In genomic region chr16:88687676-88688012, GRCh38 we compare ENCODE assay signal across 13 cellular contexts. TPM values are rescaled to one million over a fixed set of nuclear protein-coding genes. Genes with fewer than 3 reads are reported as not detected.
DNase-seq lines count a peak whose midpoint lies in the region; ATAC-seq and TF ChIP-seq lines count a peak whose summit lies in the region.
"Had no signal": no experiment of that assay in that cellular context is flagged by ENCODE, and none has a peak within 500 bp of the region (broad histone marks: within the 10 kb centered on the region; RNA-seq: fewer than 3 reads in every experiment).

No MANE protein-coding gene starts in this region.

- POLR2A ChIA-PET in CD4-positive, alpha-beta T cell (lab: Charles Lee): interaction anchor here (0.8 to 4.7 kb wide), 4 partner anchors 10 to 117 kb away, joined by 4 to 71 read pairs (median 4); partner anchors contain the start of genes CTU2, RNF166 and ZC3H18
- POLR2A ChIA-PET in HEK293 (lab: Yijun Ruan, JAX): interaction anchor here (0.6 to 1.4 kb wide), 4 partner anchors 25 to 270 kb away, joined by 3 to 7 read pairs (median 4); partner anchors contain the start of gene MVD
- POLR2A ChIA-PET in CD8-positive, alpha-beta T cell (lab: Charles Lee): interaction anchor here (1.0 to 2.4 kb wide), 6 partner anchors 8 to 117 kb away, joined by 3 to 15 read pairs (median 9); partner anchors contain the start of gene ZC3H18

- ATAC-seq in CD4-positive, alpha-beta T cell (ENCODE audit: poor library complexity): no peak
- ATAC-seq in psoas muscle (no peak), GM21526 (IDR thresholded peaks at IDR 0.05; ENCODE audit: low FRiP score, unreplicated experiment) (no peak), HG02870 (IDR thresholded peaks at IDR 0.05; ENCODE audit: unreplicated experiment) (no peak)
- no peak for ATAC-seq in CD8-positive, alpha-beta T cell
- ATAC-seq: Panc1 had no signal

- peaks cover 58% of the 10 kb centered on the region for H3K4me1 Mint-ChIP-seq in CD4-positive, alpha-beta T cell (ENCODE audit: low read depth)
- H3K4me1 Mint-ChIP-seq in dendritic cell treated with granulocyte-macrophage colony-stimulating factor and Interleukin-4, amounts not matched to agents 40 ng/mL and 50 ng/mL, for 4 days (ENCODE audit: low read depth): peaks cover 82% of the 10 kb centered on the region
- H3K4me1 Mint-ChIP-seq in CD8-positive, alpha-beta T cell (ENCODE audit: low read depth): peaks cover 50% of the 10 kb centered on the region

- H3K4me3 ChIP-seq in HEK293 (ENCODE audit: low read depth, low read length): no peak overlapping the region
- H3K4me3 ChIP-seq in psoas muscle: no peak overlapping the region
- no peak overlapping the region for H3K4me3 ChIP-seq in CD8-positive, alpha-beta T cell (ENCODE audit: low read depth, low read length)

- peaks cover 9% of the 10 kb centered on the region; the same call in 1 of the 2 replicates for H3K4me1 ChIP-seq in HEK293 (ENCODE audit: control insufficient read depth, insufficient read depth, low read length)
- peaks cover 42% of the 10 kb centered on the region for H3K4me1 ChIP-seq in psoas muscle
- peaks cover 47% of the 10 kb centered on the region for H3K4me1 ChIP-seq in CD8-positive, alpha-beta T cell (ENCODE audit: insufficient read depth, low read length)
- H3K4me1 ChIP-seq: BE2C had no signal

- no peaks in the 10 kb centered on the region for H3K36me3 Mint-ChIP-seq in CD4-positive, alpha-beta T cell (ENCODE audit: low read depth)
- peaks cover 8% of the 10 kb centered on the region for H3K36me3 Mint-ChIP-seq in dendritic cell treated with granulocyte-macrophage colony-stimulating factor and Interleukin-4, amounts not matched to agents 40 ng/mL and 50 ng/mL, for 4 days (ENCODE audit: low read depth)
- H3K36me3 Mint-ChIP-seq in CD8-positive, alpha-beta T cell: no peaks in the 10 kb centered on the region

- H3K27me3 ChIP-seq in CD4-positive, alpha-beta T cell (ENCODE audit: control insufficient read depth, insufficient read depth, low read length): no peaks in the 10 kb centered on the region
- no peaks in the 10 kb centered on the region for H3K27me3 ChIP-seq in psoas muscle (ENCODE audit: insufficient read depth in 3 of 3, low read length in 2 of 3)
- H3K27me3 ChIP-seq in CD8-positive, alpha-beta T cell (ENCODE audit: insufficient read depth, low read length): no peaks in the 10 kb centered on the region

- no peaks in the 10 kb centered on the region for H3K36me3 ChIP-seq in HEK293 (ENCODE audit: control insufficient read depth in 2 of 2, insufficient read depth in 1 of 2, low read length in 2 of 2)
- H3K36me3 ChIP-seq in psoas muscle (ENCODE audit: insufficient read depth in 1 of 2, low read depth in 1 of 2): no peaks in the 10 kb centered on the region
- H3K36me3 ChIP-seq in CD8-positive, alpha-beta T cell (ENCODE audit: insufficient read depth, low read length): no peaks in the 10 kb centered on the region
- H3K36me3 ChIP-seq: BE2C had no signal

- no peaks in the 10 kb centered on the region for H3K9me3 ChIP-seq in CD4-positive, alpha-beta T cell (ENCODE audit: control insufficient read depth, low read length)
- H3K9me3 ChIP-seq in HEK293 (ENCODE audit: control insufficient read depth, insufficient read depth, low read depth, low read length): no peaks in the 10 kb centered on the region
- H3K9me3 ChIP-seq in psoas muscle: no peaks in the 10 kb centered on the region
- H3K9me3 ChIP-seq in CD8-positive, alpha-beta T cell (ENCODE audit: low read length): no peaks in the 10 kb centered on the region
- H3K9me3 ChIP-seq: BE2C had no signal

- CTCF ChIA-PET in CD4-positive, alpha-beta T cell (lab: Charles Lee): no interaction called here
- CTCF ChIA-PET in HEK293 (lab: Yijun Ruan, JAX): interaction anchor here (0.6 to 1.5 kb wide), 6 partner anchors 12 to 838 kb away, joined by 3 to 9 read pairs (median 3); no protein-coding TSS in a partner anchor
- CTCF ChIA-PET in CD8-positive, alpha-beta T cell (lab: Charles Lee): interaction anchor here (1.2 to 6.2 kb wide), 3 partner anchors 9 to 49 kb away, joined by 4 to 54 read pairs (median 5); no protein-coding TSS in a partner anchor

- no peak overlapping the region for H3K27ac ChIP-seq in CD4-positive, alpha-beta T cell (ENCODE audit: low read depth, low read length)
- H3K27ac ChIP-seq in HEK293 (ENCODE audit: extremely low read depth, low read depth, low read length) (no peak overlapping the region), psoas muscle (peak overlapping the region; percentile 79)
- no peak overlapping the region for H3K27ac ChIP-seq in CD8-positive, alpha-beta T cell (ENCODE audit: low read depth, low read length)

- H3K9me3 Mint-ChIP-seq in CD4-positive, alpha-beta T cell: no peaks in the 10 kb centered on the region
- H3K9me3 Mint-ChIP-seq in dendritic cell treated with granulocyte-macrophage colony-stimulating factor and Interleukin-4, amounts not matched to agents 40 ng/mL and 50 ng/mL, for 4 days: no peaks in the 10 kb centered on the region
- H3K9me3 Mint-ChIP-seq in CD8-positive, alpha-beta T cell: no peaks in the 10 kb centered on the region

- WGBS in psoas muscle, 3 donors: 69 to 88% (median 84%) methylated on average over 3 of the region's 3 CpGs

- DNase-seq in CD4-positive, alpha-beta T cell: no peak
- no peak for DNase-seq in psoas muscle
- no peak for DNase-seq in CD8-positive, alpha-beta T cell
- DNase-seq: BE2C, KBM-7, MV-4-11, NCI-H446 treated with DMSO at 0.1 percent for 48 hours had no signal

- intact Hi-C loops in CD4-positive, alpha-beta T cell (cut with DNase I, micrococcal nuclease): loop anchor here (5.0 kb wide), 2 partner anchors 35 to 235 kb away; partner anchors contain the start of genes CYBA (in 2 of the 2) and ZFPM1 (in 1 of the 2)
- intact Hi-C loops in dendritic cell treated with granulocyte-macrophage colony-stimulating factor and Interleukin-4, amounts not matched to agents 40 ng/mL and 50 ng/mL, for 4 days (cut with micrococcal nuclease): loop anchor here (2.0 to 10.0 kb wide), 3 partner anchors 13 to 53 kb away; partner anchors contain the start of genes CYBA and IL17C
- intact Hi-C loops in psoas muscle (cut with DNase I): no loop called here
- intact Hi-C loops in CD8-positive, alpha-beta T cell (cut with DNase I, micrococcal nuclease): loop anchor here (5.0 to 10.0 kb wide), 3 partner anchors 35 to 733 kb away; partner anchors contain the start of genes BANP (in 1 of the 2) and CYBA (in 1 of the 2)

- H3K4me3 Mint-ChIP-seq in CD4-positive, alpha-beta T cell: peak overlapping the region; percentile 58
- no peak overlapping the region for H3K4me3 Mint-ChIP-seq in dendritic cell treated with granulocyte-macrophage colony-stimulating factor and Interleukin-4, amounts not matched to agents 40 ng/mL and 50 ng/mL, for 4 days
- H3K4me3 Mint-ChIP-seq in CD8-positive, alpha-beta T cell: no peak overlapping the region

- no peaks in the 10 kb centered on the region for H3K27me3 Mint-ChIP-seq in CD4-positive, alpha-beta T cell
- peaks cover 7% of the 10 kb centered on the region for H3K27me3 Mint-ChIP-seq in dendritic cell treated with granulocyte-macrophage colony-stimulating factor and Interleukin-4, amounts not matched to agents 40 ng/mL and 50 ng/mL, for 4 days
- H3K27me3 Mint-ChIP-seq in CD8-positive, alpha-beta T cell (ENCODE audit: low read depth): no peaks in the 10 kb centered on the region

- H3K27ac Mint-ChIP-seq in CD4-positive, alpha-beta T cell: no peak overlapping the region
- peak overlapping the region; percentile 98 for H3K27ac Mint-ChIP-seq in dendritic cell treated with granulocyte-macrophage colony-stimulating factor and Interleukin-4, amounts not matched to agents 40 ng/mL and 50 ng/mL, for 4 days
- H3K27ac Mint-ChIP-seq in CD8-positive, alpha-beta T cell: no peak overlapping the region

- TF ChIP-seq CTCF in CD4-positive, alpha-beta T cell (IDR thresholded peaks at IDR 0.05): no peak
- TF ChIP-seq CTCF in HEK293 (tag by site-specific recombination; IDR thresholded peaks at IDR 0.05) (no peak), psoas muscle (IDR thresholded peaks at IDR 0.05) (no peak)
- TF ChIP-seq CTCF in CD8-positive, alpha-beta T cell (IDR thresholded peaks at IDR 0.05): no peak

TF ChIP-seq in HEK293, 187 proteins besides CTCF, POLR2A, EP300 and RAD21:
- TF ChIP-seq ZNF747 (tag by site-specific recombination; IDR thresholded peaks at IDR 0.05) (no peak), ZNF121 (tag by site-specific recombination; IDR thresholded peaks at IDR 0.05) (peak; percentile 97)

RNA-seq across cellular contexts. Expression of gene SNAI3, which starts 1.3 kb away (rescaled TPM):
- 1 to 10 TPM; 3.0 to 3.5 TPM for total RNA-seq in CD4-positive, alpha-beta T cell
- total RNA-seq in psoas muscle: 1 to 10 TPM; 1.5 to 8.5 (median 4.0) TPM
- polyA plus RNA-seq in psoas muscle: 1 to 10 TPM; 1.2 to 5.3 (median 3.0) TPM
- total RNA-seq in CD8-positive, alpha-beta T cell: 1 to 10 TPM; 3.1 to 3.4 TPM
- total RNA-seq: Daoy had no signal

RNA-seq across cellular contexts. Expression of gene RNF166, which starts 18.6 kb away (rescaled TPM):
- 100 to 1,000 TPM; 334 to 355 TPM for total RNA-seq in CD4-positive, alpha-beta T cell
- 10 to 100 TPM; 13.4 to 22.9 (median 15.7) TPM for total RNA-seq in psoas muscle
- polyA plus RNA-seq in psoas muscle: 10 to 100 TPM; 10.1 to 14.9 (median 12.1) TPM
- total RNA-seq in CD8-positive, alpha-beta T cell: 100 to 1,000 TPM; 371 to 406 TPM

RNA-seq across cellular contexts. Expression of gene CTU2, which starts 18.7 kb away (rescaled TPM):
- total RNA-seq in CD4-positive, alpha-beta T cell: 10 to 100 TPM; 39.3 to 44.0 TPM
- 10 to 100 TPM; 12.4 to 24.1 (median 19.6) TPM for total RNA-seq in psoas muscle
- polyA plus RNA-seq in psoas muscle: 10 to 100 TPM; 20.2 to 24.1 (median 21.9) TPM
- total RNA-seq in CD8-positive, alpha-beta T cell: 10 to 100 TPM; 59.5 to 60.4 TPM

RNA-seq across cellular contexts. Expression of gene MVD, which starts 24.8 kb away (rescaled TPM):
- total RNA-seq in CD4-positive, alpha-beta T cell: 10 to 100 TPM; 74.2 to 76.9 TPM
- 10 to 100 TPM; 11.7 to 26.8 (median 16.1) TPM for total RNA-seq in psoas muscle
- 10 to 100 TPM; 13.7 to 19.2 (median 15.9) TPM for polyA plus RNA-seq in psoas muscle
- total RNA-seq in CD8-positive, alpha-beta T cell: 100 to 1,000 TPM; 118 to 124 TPM

RNA-seq across cellular contexts. Expression of gene CYBA, which starts 36.8 kb away (rescaled TPM):
- total RNA-seq in CD4-positive, alpha-beta T cell: 100 to 1,000 TPM; 292 to 294 TPM
- total RNA-seq in psoas muscle: 10 to 100 TPM; 17.1 to 20.2 (median 19.2) TPM
- polyA plus RNA-seq in psoas muscle: 10 to 100 TPM in 2 of 3 donors, 1 to 10 TPM in 1; 9.1 to 28.0 (median 24.0) TPM
- 100 to 1,000 TPM; 312 to 320 TPM for total RNA-seq in CD8-positive, alpha-beta T cell

Comparison
In these comparisons a context has a peak if more than half of its experiments do, and no peak if none do; other contexts are left out.
1. RNA of gene RNF166, which starts 18.6 kb away (total RNA-seq): 371 to 406 TPM in CD8-positive, alpha-beta T cell and 334 to 355 TPM in CD4-positive, alpha-beta T cell; 13.4 to 22.9 TPM in psoas muscle; every median in the first group is over 10 times any median in the second.
2. intact Hi-C loops: an anchor here in CD4-positive, alpha-beta T cell (5.0 kb wide), dendritic cell treated with granulocyte-macrophage colony-stimulating factor and Interleukin-4, amounts not matched to agents 40 ng/mL and 50 ng/mL, for 4 days (2.0 to 10.0 kb wide) and CD8-positive, alpha-beta T cell (5.0 to 10.0 kb wide); none called in psoas muscle.